In the genomic region with DNA sequence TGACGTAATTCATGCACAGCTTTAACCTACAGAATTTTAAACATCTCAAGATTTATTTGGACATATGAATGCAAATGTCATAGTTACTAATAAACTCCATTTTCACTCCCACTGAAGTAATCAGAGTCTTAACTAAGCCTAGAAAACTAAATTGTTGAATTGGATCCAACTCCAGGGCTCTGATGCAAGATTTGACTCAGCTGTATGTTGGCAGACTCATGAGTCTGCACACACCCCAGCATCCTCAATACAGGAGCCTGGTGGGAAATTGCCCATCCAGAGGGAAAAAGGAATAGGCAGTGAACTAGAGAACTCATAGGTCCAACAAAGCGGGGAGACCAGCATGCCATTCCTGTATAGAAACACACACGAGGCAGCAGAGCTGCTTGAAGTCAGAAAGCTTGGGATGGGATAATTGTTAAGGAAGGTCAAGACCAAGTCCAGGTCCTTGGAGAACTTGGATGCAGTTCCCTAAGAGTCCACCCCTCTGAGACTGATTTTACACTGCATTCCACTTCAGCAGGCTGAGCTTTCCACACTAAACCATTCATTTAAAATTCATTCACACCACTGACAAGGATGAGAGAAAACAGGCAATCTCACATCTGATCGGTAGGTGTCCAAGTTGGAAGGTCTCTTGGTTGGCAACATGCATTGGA, we compare ENCODE assay signal across 17 cellular contexts. TPM values are rescaled to one million over a fixed set of nuclear protein-coding genes. Genes with fewer than 3 reads are reported as not detected.
DNase-seq lines count a peak whose midpoint lies in the region; ATAC-seq and TF ChIP-seq lines count a peak whose summit lies in the region.
"Had no signal": no experiment of that assay in that cellular context is flagged by ENCODE, and none has a peak within 500 bp of the region (broad histone marks: within the 10 kb centered on the region; RNA-seq: fewer than 3 reads in every experiment).

No MANE protein-coding gene starts in this region.

- no peak overlapping the region for H3K9ac ChIP-seq in fibroblast of lung (ENCODE audit: insufficient read depth, low read length)

- ATAC-seq in omental fat pad (ENCODE audit: low FRiP score) (peak; percentile 94), GM19023 (IDR thresholded peaks at IDR 0.05; ENCODE audit: unreplicated experiment) (no peak)
- ATAC-seq in naive thymus-derived CD8-positive, alpha-beta T cell, result no peak
- ATAC-seq: HCT116 had no signal

- H3K36me3 Mint-ChIP-seq in naive thymus-derived CD8-positive, alpha-beta T cell, result no peaks in the 10 kb centered on the region

- H3K9me3 Mint-ChIP-seq in naive thymus-derived CD8-positive, alpha-beta T cell, result peaks cover 0 to 7% (median 0%) of the 10 kb centered on the region in 9 donors

- H3K36me3 ChIP-seq in fibroblast of lung (ENCODE audit: control insufficient read depth, insufficient read depth, low read length) (no peaks in the 10 kb centered on the region), esophagus squamous epithelium (no peaks in the 10 kb centered on the region)
- H3K36me3 ChIP-seq: prostate gland, stomach had no signal

- no peak overlapping the region for H3K4me3 ChIP-seq in fibroblast of lung (replicated peaks in 1 of 4; ENCODE audit: control extremely low read depth in 1 of 4, insufficient read depth in 1 of 4, low read depth in 3 of 4, low read length in 4 of 4)
- H3K4me3 ChIP-seq in esophagus squamous epithelium, result no peak overlapping the region
- H3K4me3 ChIP-seq: prostate gland, SJCRH30, stomach had no signal

- no peaks in the 10 kb centered on the region for H3K4me1 ChIP-seq in fibroblast of lung (ENCODE audit: control insufficient read depth, extremely low read depth, insufficient read depth, low read length)
- peaks cover 2 to 15% (median 3%) of the 10 kb centered on the region in 3 donors for H3K4me1 ChIP-seq in esophagus squamous epithelium
- H3K4me1 ChIP-seq: prostate gland, SJCRH30 had no signal

- H3K9me3 ChIP-seq in fibroblast of lung (ENCODE audit: control insufficient read depth, insufficient read depth, low read depth, low read length), result no peaks in the 10 kb centered on the region
- H3K9me3 ChIP-seq in esophagus squamous epithelium, result no peaks in the 10 kb centered on the region
- H3K9me3 ChIP-seq: prostate gland, SJCRH30, stomach had no signal

- 53 to 80% methylated on average over 4 of the region's 4 CpGs for WGBS in esophagus squamous epithelium, 2 donors

- H4K20me1 ChIP-seq in fibroblast of lung (ENCODE audit: control insufficient read depth, extremely low read depth, insufficient read depth, low read length), result no peaks in the 10 kb centered on the region

- H3K27ac Mint-ChIP-seq in naive thymus-derived CD8-positive, alpha-beta T cell, result no peak overlapping the region

- TF ChIP-seq CTCF in fibroblast of lung (conservative IDR thresholded peaks at IDR 0.05 in 1 of 2, IDR thresholded peaks at IDR 0.05 in 1 of 2; ENCODE audit: low read depth in 1 of 2, low read length in 2 of 2) (no peak), omental fat pad (IDR thresholded peaks at IDR 0.05) (no peak), esophagus squamous epithelium (IDR thresholded peaks at IDR 0.05) (no peak)

- H3K4me1 Mint-ChIP-seq in naive thymus-derived CD8-positive, alpha-beta T cell, result no peaks in the 10 kb centered on the region

- peaks cover 0 to 10% (median 4%) of the 10 kb centered on the region in 5 donors for H3K27me3 Mint-ChIP-seq in naive thymus-derived CD8-positive, alpha-beta T cell

- peaks cover 6% of the 10 kb centered on the region for H3K79me2 ChIP-seq in fibroblast of lung (ENCODE audit: control insufficient read depth, insufficient read depth, low read length)

- H3K27me3 ChIP-seq in fibroblast of lung (ENCODE audit: control insufficient read depth, insufficient read depth, low read length), result no peaks in the 10 kb centered on the region
- H3K27me3 ChIP-seq in esophagus squamous epithelium, result no peaks in the 10 kb centered on the region
- H3K27me3 ChIP-seq: SJCRH30, stomach had no signal

- no peak overlapping the region for H3K4me3 Mint-ChIP-seq in naive thymus-derived CD8-positive, alpha-beta T cell

- no peak overlapping the region for H3K4me2 ChIP-seq in fibroblast of lung (ENCODE audit: extremely low read depth, insufficient read depth, low read length)

- TF ChIP-seq POLR2A in esophagus squamous epithelium (IDR thresholded peaks at IDR 0.05), result no peak

- H2AFZ ChIP-seq in fibroblast of lung (ENCODE audit: low read length), result no peak overlapping the region

- DNase-seq in AG20443 (ENCODE audit: low spot score) (peak; percentile 47), NCI-H226 (peak; percentile 68), fibroblast of lung (ENCODE audit: low read depth in 2 of 2) (peak; percentile 89 to 96), omental fat pad (ENCODE audit: low spot score) (no peak), esophagus squamous epithelium (lab: John Stamatoyannopoulos, UW) (no peak)
- DNase-seq in activated CD4-positive, alpha-beta T cell treated with anti-CD3 and anti-CD28 coated beads, Interleukin-2, amount 50 U/mL, for 4 hours, result no peak
- DNase-seq in naive thymus-derived CD8-positive, alpha-beta T cell, result no peak
- DNase-seq: activated CD8-positive, alpha-beta memory T cell treated with anti-CD3 and anti-CD28 coated beads, Interleukin-2, amount 50 U/mL, for 4 hours; effector CD8-positive, alpha-beta T cell; hippocampal formation; NCI-H1436 treated with DMSO at 0.1 percent for 48 hours; NCI-H774; SJCRH30; stomach had no signal

- intact Hi-C loops in esophagus squamous epithelium (cut with DNase I), result no loop called here

- H3K27ac ChIP-seq in fibroblast of lung (ENCODE audit: insufficient read depth, low read length), result no peak overlapping the region
- no peak overlapping the region for H3K27ac ChIP-seq in esophagus squamous epithelium
- H3K27ac ChIP-seq: prostate gland, SJCRH30, stomach had no signal

- POLR2A ChIA-PET in naive thymus-derived CD8-positive, alpha-beta T cell (lab: Charles Lee), result no interaction called here

RNA-seq across cellular contexts. Expression of a gene that starts 14.5 kb away (rescaled TPM):
- total RNA-seq in fibroblast of lung, result 92.5 and 222 TPM in 2 replicates
- polyA plus RNA-seq in fibroblast of lung, result 62.2 and 89.4 TPM in 2 replicates
- 36.4 and 49.0 TPM in 2 replicates for polyA plus RNA-seq in fibroblast of lung (2012)
- 56.5 and 101 TPM in 2 replicates for polyA minus RNA-seq in fibroblast of lung (ENCODE audit: low replicate concordance)
- 100 to 1,000 TPM in 2 of 4 donors, 10 to 100 TPM in 2; 83.9 to 169 (median 96.9) TPM for total RNA-seq in omental fat pad
- total RNA-seq in esophagus squamous epithelium, result 10 to 100 TPM in 3 of 4 donors, 1 to 10 TPM in 1; 2.5 to 31.9 (median 14.7) TPM
- not detected for total RNA-seq in naive thymus-derived CD8-positive, alpha-beta T cell
- not detected for polyA plus RNA-seq in naive thymus-derived CD8-positive, alpha-beta T cell

Comparison
In these comparisons a context has a peak if more than half of its experiments do, and no peak if none do; other contexts are left out.
1. DNase-seq: peak in AG20443 (single experiment), NCI-H226 (single experiment) and fibroblast of lung (2 of 2); none in omental fat pad (single experiment), activated CD4-positive, alpha-beta T cell treated with anti-CD3 and anti-CD28 coated beads, Interleukin-2, amount 50 U/mL, for 4 hours (0 of 2), esophagus squamous epithelium (single experiment) and naive thymus-derived CD8-positive, alpha-beta T cell (0 of 10).